ENCODE assay signal across 1 cellular context in the genomic region with DNA sequence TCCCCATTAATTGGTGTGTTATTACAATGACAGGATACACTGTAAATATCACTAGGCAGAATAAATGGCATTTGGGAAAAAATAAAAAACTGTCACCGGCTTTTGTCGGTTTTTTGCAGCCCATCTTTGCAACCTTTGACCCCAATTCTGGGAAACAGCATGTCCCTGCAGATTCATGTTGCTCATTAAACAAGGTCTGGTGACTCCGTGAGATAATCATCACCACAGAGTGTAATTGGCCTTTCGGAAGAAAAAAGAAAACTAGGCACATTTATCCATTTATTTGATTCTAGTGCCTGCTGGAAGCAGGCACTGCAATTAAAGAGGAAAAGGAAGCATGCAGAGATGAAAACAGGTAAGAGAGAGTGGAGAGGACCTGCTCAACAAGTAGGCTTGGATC.
TF ChIP-seq lines count a peak whose summit lies in the region.

No MANE protein-coding gene starts in this region.

TF ChIP-seq in GM23338, 12 proteins besides CTCF, POLR2A, EP300 and RAD21 (continued from another document):
- no peak for TF ChIP-seq ZNF462 (CRISPR knock-in tag; IDR thresholded peaks at IDR 0.05)
